In genomic region chr10:131977323-131978096, GRCh38 we compare ENCODE assay signal across 1 cellular context.
TF ChIP-seq lines count a peak whose summit lies in the region.

No MANE protein-coding gene starts in this region.

TF ChIP-seq in GM23338, 12 proteins besides CTCF, POLR2A, EP300 and RAD21 (continued from another document):
- no peak for TF ChIP-seq ZNF331 (CRISPR knock-in tag; IDR thresholded peaks at IDR 0.05; ENCODE audit: low read depth)
- TF ChIP-seq CREB1 (CRISPR knock-in tag; IDR thresholded peaks at IDR 0.05; ENCODE audit: low read depth): no peak
- no peak for TF ChIP-seq REST (IDR thresholded peaks at IDR 0.05; ENCODE audit: unreplicated experiment)
- no peak for TF ChIP-seq NANOG (IDR thresholded peaks at IDR 0.05; ENCODE audit: borderline replicate concordance)
